2 cellular contexts compared by ENCODE assay signal in the genomic region with DNA sequence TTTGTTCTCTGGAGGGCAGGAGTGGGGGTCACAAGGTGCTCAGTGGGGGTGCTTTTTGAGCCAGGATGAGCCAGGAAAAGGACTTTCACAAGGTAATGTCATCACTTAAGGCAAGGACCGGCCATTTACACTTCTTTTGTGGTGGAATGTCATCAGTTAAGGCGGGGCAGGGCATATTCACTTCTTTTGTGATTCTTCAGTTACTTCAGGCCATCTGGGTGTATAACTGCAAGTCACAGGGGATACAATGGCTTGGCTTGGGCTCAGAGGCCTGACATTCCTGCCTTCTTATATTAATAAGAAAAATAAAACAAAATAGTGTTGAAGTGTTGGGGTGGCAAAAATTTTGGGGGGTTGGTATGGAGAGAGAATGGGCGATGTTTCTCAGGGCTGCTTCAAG.
A peak's percentile ranks its signal among the peaks of the same experiment; 100 is the strongest.
TF ChIP-seq lines count a peak whose summit lies in the region.

No MANE protein-coding gene starts in this region.

TF ChIP-seq in GM23338, 12 proteins besides CTCF, POLR2A, EP300 and RAD21:
- TF ChIP-seq NANOG (IDR thresholded peaks at IDR 0.05; ENCODE audit: borderline replicate concordance), result peak; percentile 56; the same call in 1 of the 2 replicates

TF ChIP-seq in WTC11, 78 proteins besides CTCF, POLR2A, EP300 and RAD21:
- TF ChIP-seq ETV6 (CRISPR knock-in tag; IDR thresholded peaks at IDR 0.05), result 0 out of 2 replicates have a peak, but pooled peaks have one; percentile 19
- TF ChIP-seq, protein P1, sequence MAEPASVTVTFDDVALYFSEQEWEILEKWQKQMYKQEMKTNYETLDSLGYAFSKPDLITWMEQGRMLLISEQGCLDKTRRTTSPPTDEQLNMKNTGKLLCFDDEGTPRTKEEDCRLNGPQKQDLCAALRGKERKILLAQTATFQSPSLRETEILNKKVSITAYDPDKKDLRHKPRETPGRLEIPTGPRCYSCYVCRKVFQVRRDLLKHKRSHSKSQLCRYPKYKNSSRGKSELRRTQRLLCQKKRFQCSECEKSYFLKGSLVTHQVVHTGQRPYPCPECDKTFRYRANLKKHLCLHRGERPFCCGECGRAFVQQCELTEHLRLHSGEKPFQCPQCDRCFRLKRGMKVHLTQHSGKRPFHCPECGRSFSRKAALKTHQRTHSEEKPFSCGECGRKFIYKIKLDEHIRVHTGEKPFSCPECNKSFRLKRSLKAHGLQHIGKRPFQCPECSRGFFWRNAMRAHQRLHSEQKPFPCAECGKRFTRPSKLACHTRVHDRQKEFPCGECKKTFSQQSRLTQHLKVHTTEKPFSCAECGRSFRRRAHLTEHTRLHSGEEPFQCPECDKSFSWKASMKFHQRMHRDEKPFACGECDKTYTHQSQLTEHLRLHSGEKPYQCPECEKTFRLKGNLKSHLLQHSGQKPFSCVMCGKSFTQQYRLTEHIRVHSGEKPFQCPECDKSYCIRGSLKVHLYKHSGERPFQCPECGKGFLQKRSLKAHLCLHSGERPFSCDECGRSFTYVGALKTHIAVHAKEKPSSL (CRISPR knock-in tag; conservative IDR thresholded peaks at IDR 0.05), result 0 out of 2 replicates have a peak, but pooled peaks have one; percentile 17
- TF ChIP-seq NFE2L1 (CRISPR knock-in tag; IDR thresholded peaks at IDR 0.05), result peak; percentile 68; the same call in 1 of the 2 replicates
